1 cellular context compared by ENCODE assay signal in the genomic region with DNA sequence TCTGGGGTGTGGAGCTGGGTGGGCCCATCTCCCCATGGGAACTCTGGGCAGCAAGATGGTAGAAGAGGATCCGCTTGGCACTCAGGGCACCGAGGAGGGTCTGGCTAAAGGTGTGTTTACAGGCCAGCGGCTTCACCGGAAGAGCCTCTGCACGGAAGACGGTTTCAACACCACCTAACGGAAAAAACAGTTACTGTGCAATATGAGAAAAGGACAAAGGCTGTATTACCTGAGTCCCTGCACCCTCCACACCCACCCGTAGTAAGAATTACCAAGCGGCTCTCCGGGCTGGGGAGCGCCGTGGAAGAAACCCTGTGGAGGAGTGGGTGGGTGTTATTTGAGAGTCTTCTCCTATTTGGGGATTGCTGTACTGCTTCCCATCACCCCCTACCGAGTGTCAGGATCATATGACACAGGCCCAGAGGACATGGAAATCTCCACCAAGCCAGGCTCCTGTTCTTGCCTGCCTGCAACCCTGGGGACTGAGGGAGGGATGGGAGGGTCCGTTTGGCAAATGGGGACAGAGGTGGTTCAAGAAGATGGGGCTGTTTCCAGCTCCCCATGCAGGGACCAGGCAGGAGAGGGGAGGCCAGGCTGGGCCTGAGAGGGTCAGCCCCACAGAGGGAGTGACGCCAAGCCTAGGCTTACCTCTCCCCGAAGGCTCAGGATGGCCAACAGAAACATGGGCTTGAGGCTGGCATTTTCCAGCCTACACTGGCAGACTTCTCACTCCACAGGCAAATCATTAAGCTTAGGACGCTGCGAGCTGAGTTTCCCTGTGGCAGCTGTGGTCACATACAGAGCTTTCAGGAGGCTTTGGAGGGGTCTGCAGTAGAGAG.
TF ChIP-seq lines count a peak whose summit lies in the region.

No MANE protein-coding gene starts in this region.

TF ChIP-seq in HepG2, 621 proteins besides CTCF, POLR2A, EP300 and RAD21 (continued from another document and continues in another):
- TF ChIP-seq, protein P1, sequence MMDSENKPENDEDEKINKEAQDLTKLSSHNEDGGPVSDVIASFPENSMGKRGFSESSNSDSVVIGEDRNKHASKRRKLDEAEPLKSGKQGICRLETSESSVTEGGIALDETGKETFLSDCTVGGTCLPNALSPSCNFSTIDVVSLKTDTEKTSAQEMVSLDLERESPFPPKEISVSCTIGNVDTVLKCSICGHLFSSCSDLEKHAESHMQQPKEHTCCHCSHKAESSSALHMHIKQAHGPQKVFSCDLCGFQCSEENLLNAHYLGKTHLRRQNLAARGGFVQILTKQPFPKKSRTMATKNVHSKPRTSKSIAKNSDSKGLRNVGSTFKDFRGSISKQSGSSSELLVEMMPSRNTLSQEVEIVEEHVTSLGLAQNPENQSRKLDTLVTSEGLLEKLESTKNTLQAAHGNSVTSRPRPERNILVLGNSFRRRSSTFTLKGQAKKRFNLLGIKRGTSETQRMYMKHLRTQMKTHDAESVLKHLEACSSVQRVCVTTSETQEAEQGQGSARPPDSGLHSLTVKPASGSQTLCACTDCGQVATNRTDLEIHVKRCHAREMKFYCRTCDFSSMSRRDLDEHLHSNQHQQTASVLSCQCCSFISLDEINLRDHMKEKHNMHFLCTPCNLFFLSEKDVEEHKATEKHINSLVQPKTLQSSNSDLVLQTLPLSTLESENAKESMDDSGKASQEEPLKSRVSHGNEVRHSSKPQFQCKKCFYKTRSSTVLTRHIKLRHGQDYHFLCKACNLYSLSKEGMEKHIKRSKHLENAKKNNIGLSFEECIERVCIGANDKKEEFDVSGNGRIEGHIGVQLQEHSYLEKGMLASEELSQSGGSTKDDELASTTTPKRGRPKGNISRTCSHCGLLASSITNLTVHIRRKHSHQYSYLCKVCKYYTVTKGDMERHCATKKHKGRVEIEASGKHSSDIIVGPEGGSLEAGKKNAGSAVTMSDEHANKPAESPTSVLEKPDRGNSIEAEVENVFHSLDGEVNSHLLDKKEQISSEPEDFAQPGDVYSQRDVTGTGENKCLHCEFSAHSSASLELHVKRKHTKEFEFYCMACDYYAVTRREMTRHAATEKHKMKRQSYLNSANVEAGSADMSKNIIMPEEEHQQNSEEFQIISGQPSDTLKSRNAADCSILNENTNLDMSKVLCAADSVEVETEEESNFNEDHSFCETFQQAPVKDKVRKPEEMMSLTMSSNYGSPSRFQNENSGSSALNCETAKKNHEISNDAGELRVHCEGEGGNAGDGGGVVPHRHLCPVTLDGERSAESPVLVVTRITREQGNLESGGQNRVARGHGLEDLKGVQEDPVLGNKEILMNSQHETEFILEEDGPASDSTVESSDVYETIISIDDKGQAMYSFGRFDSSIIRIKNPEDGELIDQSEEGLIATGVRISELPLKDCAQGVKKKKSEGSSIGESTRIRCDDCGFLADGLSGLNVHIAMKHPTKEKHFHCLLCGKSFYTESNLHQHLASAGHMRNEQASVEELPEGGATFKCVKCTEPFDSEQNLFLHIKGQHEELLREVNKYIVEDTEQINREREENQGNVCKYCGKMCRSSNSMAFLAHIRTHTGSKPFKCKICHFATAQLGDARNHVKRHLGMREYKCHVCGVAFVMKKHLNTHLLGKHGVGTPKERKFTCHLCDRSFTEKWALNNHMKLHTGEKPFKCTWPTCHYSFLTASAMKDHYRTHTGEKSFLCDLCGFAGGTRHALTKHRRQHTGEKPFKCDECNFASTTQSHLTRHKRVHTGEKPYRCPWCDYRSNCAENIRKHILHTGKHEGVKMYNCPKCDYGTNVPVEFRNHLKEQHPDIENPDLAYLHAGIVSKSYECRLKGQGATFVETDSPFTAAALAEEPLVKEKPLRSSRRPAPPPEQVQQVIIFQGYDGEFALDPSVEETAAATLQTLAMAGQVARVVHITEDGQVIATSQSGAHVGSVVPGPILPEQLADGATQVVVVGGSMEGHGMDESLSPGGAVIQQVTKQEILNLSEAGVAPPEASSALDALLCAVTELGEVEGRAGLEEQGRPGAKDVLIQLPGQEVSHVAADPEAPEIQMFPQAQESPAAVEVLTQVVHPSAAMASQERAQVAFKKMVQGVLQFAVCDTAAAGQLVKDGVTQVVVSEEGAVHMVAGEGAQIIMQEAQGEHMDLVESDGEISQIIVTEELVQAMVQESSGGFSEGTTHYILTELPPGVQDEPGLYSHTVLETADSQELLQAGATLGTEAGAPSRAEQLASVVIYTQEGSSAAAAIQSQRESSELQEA (CRISPR knock-in tag; IDR thresholded peaks at IDR 0.05; ENCODE audit: not compliant biosample characterization) = no peak
- TF ChIP-seq, protein P2, sequence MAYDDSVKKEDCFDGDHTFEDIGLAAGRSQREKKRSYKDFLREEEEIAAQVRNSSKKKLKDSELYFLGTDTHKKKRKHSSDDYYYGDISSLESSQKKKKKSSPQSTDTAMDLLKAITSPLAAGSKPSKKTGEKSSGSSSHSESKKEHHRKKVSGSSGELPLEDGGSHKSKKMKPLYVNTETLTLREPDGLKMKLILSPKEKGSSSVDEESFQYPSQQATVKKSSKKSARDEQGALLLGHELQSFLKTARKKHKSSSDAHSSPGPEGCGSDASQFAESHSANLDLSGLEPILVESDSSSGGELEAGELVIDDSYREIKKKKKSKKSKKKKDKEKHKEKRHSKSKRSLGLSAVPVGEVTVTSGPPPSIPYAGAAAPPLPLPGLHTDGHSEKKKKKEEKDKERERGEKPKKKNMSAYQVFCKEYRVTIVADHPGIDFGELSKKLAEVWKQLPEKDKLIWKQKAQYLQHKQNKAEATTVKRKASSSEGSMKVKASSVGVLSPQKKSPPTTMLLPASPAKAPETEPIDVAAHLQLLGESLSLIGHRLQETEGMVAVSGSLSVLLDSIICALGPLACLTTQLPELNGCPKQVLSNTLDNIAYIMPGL (CRISPR knock-in tag; IDR thresholded peaks at IDR 0.05; ENCODE audit: borderline replicate concordance in 1 of 2, low read depth in 1 of 2) = 0 out of 4 replicates have a peak, but pooled peaks of 1 of the 2 experiments have one; percentile 20
- peak; percentile 95 for TF ChIP-seq MED1 (CRISPR knock-in tag; IDR thresholded peaks at IDR 0.05)
- TF ChIP-seq KLF13 (CRISPR knock-in tag; IDR thresholded peaks at IDR 0.05) = no peak
- no peak for TF ChIP-seq REXO4 (CRISPR knock-in tag; IDR thresholded peaks at IDR 0.05; ENCODE audit: borderline replicate concordance)
- TF ChIP-seq ZFP36L1 (CRISPR knock-in tag; IDR thresholded peaks at IDR 0.05) = no peak
- TF ChIP-seq, protein P3, sequence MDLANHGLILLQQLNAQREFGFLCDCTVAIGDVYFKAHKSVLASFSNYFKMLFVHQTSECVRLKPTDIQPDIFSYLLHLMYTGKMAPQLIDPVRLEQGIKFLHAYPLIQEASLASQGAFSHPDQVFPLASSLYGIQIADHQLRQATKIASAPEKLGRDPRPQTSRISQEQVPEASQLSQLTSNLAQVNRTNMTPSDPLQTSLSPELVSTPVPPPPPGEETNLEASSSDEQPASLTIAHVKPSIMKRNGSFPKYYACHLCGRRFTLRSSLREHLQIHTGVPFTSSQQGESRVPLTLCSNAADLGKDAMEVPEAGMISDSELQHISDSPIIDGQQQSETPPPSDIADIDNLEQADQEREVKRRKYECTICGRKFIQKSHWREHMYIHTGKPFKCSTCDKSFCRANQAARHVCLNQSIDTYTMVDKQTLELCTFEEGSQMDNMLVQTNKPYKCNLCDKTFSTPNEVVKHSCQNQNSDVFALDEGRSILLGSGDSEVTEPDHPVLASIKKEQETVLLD (CRISPR knock-in tag; IDR thresholded peaks at IDR 0.05; ENCODE audit: low read depth) = no peak
- no peak for TF ChIP-seq KDM5A (IDR thresholded peaks at IDR 0.05; ENCODE audit: borderline replicate concordance, low read length)
- TF ChIP-seq MLLT10 (CRISPR knock-in tag; IDR thresholded peaks at IDR 0.05) = no peak
- TF ChIP-seq ZMYM2 (CRISPR knock-in tag; IDR thresholded peaks at IDR 0.05) = no peak
- no peak for TF ChIP-seq ZNF773 (CRISPR knock-in tag; IDR thresholded peaks at IDR 0.05; ENCODE audit: borderline replicate concordance)
- TF ChIP-seq, protein P4, sequence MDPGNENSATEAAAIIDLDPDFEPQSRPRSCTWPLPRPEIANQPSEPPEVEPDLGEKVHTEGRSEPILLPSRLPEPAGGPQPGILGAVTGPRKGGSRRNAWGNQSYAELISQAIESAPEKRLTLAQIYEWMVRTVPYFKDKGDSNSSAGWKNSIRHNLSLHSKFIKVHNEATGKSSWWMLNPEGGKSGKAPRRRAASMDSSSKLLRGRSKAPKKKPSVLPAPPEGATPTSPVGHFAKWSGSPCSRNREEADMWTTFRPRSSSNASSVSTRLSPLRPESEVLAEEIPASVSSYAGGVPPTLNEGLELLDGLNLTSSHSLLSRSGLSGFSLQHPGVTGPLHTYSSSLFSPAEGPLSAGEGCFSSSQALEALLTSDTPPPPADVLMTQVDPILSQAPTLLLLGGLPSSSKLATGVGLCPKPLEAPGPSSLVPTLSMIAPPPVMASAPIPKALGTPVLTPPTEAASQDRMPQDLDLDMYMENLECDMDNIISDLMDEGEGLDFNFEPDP (CRISPR knock-in tag; conservative IDR thresholded peaks at IDR 0.05) = no peak
- no peak for TF ChIP-seq ARNT2 (CRISPR knock-in tag; IDR thresholded peaks at IDR 0.05; ENCODE audit: low read depth)
- TF ChIP-seq NR2F2 (IDR thresholded peaks at IDR 0.05; ENCODE audit: borderline replicate concordance, low read depth) = no peak
- no peak for TF ChIP-seq NFE2 (CRISPR knock-in tag; IDR thresholded peaks at IDR 0.05)
- no peak for TF ChIP-seq SNAPC2 (CRISPR knock-in tag; IDR thresholded peaks at IDR 0.05)
- TF ChIP-seq, protein P5, sequence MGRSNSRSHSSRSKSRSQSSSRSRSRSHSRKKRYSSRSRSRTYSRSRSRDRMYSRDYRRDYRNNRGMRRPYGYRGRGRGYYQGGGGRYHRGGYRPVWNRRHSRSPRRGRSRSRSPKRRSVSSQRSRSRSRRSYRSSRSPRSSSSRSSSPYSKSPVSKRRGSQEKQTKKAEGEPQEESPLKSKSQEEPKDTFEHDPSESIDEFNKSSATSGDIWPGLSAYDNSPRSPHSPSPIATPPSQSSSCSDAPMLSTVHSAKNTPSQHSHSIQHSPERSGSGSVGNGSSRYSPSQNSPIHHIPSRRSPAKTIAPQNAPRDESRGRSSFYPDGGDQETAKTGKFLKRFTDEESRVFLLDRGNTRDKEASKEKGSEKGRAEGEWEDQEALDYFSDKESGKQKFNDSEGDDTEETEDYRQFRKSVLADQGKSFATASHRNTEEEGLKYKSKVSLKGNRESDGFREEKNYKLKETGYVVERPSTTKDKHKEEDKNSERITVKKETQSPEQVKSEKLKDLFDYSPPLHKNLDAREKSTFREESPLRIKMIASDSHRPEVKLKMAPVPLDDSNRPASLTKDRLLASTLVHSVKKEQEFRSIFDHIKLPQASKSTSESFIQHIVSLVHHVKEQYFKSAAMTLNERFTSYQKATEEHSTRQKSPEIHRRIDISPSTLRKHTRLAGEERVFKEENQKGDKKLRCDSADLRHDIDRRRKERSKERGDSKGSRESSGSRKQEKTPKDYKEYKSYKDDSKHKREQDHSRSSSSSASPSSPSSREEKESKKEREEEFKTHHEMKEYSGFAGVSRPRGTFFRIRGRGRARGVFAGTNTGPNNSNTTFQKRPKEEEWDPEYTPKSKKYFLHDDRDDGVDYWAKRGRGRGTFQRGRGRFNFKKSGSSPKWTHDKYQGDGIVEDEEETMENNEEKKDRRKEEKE (IDR thresholded peaks at IDR 0.05) = no peak
- TF ChIP-seq, protein P6, sequence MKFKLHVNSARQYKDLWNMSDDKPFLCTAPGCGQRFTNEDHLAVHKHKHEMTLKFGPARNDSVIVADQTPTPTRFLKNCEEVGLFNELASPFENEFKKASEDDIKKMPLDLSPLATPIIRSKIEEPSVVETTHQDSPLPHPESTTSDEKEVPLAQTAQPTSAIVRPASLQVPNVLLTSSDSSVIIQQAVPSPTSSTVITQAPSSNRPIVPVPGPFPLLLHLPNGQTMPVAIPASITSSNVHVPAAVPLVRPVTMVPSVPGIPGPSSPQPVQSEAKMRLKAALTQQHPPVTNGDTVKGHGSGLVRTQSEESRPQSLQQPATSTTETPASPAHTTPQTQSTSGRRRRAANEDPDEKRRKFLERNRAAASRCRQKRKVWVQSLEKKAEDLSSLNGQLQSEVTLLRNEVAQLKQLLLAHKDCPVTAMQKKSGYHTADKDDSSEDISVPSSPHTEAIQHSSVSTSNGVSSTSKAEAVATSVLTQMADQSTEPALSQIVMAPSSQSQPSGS (CRISPR knock-in tag; IDR thresholded peaks at IDR 0.05) = no peak
- TF ChIP-seq THAP11 (CRISPR knock-in tag; IDR thresholded peaks at IDR 0.05) = peak; percentile 35; the same call in 1 of the 2 replicates
- no peak for TF ChIP-seq ZBTB8A (CRISPR knock-in tag; IDR thresholded peaks at IDR 0.05; ENCODE audit: borderline replicate concordance, low read depth)
- TF ChIP-seq, protein P7, sequence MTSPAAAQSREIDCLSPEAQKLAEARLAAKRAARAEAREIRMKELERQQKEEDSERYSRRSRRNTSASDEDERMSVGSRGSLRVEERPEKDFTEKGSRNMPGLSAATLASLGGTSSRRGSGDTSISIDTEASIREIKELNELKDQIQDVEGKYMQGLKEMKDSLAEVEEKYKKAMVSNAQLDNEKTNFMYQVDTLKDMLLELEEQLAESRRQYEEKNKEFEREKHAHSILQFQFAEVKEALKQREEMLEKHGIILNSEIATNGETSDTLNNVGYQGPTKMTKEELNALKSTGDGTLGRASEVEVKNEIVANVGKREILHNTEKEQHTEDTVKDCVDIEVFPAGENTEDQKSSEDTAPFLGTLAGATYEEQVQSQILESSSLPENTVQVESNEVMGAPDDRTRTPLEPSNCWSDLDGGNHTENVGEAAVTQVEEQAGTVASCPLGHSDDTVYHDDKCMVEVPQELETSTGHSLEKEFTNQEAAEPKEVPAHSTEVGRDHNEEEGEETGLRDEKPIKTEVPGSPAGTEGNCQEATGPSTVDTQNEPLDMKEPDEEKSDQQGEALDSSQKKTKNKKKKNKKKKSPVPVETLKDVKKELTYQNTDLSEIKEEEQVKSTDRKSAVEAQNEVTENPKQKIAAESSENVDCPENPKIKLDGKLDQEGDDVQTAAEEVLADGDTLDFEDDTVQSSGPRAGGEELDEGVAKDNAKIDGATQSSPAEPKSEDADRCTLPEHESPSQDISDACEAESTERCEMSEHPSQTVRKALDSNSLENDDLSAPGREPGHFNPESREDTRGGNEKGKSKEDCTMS (CRISPR knock-in tag; conservative IDR thresholded peaks at IDR 0.05) = no peak
- TF ChIP-seq, protein P8, sequence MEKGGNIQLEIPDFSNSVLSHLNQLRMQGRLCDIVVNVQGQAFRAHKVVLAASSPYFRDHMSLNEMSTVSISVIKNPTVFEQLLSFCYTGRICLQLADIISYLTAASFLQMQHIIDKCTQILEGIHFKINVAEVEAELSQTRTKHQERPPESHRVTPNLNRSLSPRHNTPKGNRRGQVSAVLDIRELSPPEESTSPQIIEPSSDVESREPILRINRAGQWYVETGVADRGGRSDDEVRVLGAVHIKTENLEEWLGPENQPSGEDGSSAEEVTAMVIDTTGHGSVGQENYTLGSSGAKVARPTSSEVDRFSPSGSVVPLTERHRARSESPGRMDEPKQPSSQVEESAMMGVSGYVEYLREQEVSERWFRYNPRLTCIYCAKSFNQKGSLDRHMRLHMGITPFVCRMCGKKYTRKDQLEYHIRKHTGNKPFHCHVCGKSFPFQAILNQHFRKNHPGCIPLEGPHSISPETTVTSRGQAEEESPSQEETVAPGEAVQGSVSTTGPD (CRISPR knock-in tag; IDR thresholded peaks at IDR 0.05) = no peak
- TF ChIP-seq ZNF605 (CRISPR knock-in tag; IDR thresholded peaks at IDR 0.05) = no peak
